Comparison of ENCODE assay signal across 8 cellular contexts in genomic region chr11:73308003-73308962, GRCh38. TPM values are rescaled to one million over a fixed set of nuclear protein-coding genes. Genes with fewer than 3 reads are reported as not detected.
A peak's percentile ranks its signal among the peaks of the same experiment; 100 is the strongest.
DNase-seq lines count a peak whose midpoint lies in the region; ATAC-seq and TF ChIP-seq lines count a peak whose summit lies in the region.

Gene ARHGEF17 (plus strand): TSS chr11:73308276. CDS start chr11:73308639, 363 bp downstream.

- POLR2A ChIA-PET in T-cell (lab: Charles Lee) = interaction anchor here (0.6 kb wide), 2 partner anchors 43 to 703 kb away, joined by 3 to 5 read pairs; no protein-coding TSS in a partner anchor

- H3K36me3 ChIP-seq in H7 (replicated peaks; ENCODE audit: control insufficient read depth, insufficient read depth, low read length) = peaks cover 2% of the 10 kb centered on the region; the same call in 1 of the 2 replicates

- CTCF ChIA-PET in T-cell (lab: Charles Lee) = interaction anchor here in 1 of 2 donors (1.0 kb wide), 1 partner anchor 27 kb away, joined by 4 read pairs; no protein-coding TSS in a partner anchor

- H3K9me3 ChIP-seq in iPS-18c (ENCODE audit: control insufficient read depth, insufficient read depth, low read length) = no peaks in the 10 kb centered on the region

- H3K4me3 ChIP-seq in H7 (ENCODE audit: insufficient read depth, low read depth, low read length) (peak within 1 kb of the TSS; percentile 82), cardiac fibroblast (replicated peaks in 1 of 2; ENCODE audit: low read depth in 2 of 2, low read length in 2 of 2) (peak within 1 kb of the TSS; percentile 67 to 71), iPS-18c (ENCODE audit: insufficient read depth, low read depth, low read length) (peak within 1 kb of the TSS; percentile 83), skeletal muscle cell (ENCODE audit: low read depth, low read length) (peak within 1 kb of the TSS; percentile 64)

- ATAC-seq in T-cell (replicated peaks in 1 of 4) (peak; percentile 26 to 47 (median 34)), GM18519 (IDR thresholded peaks at IDR 0.05; ENCODE audit: low FRiP score, unreplicated experiment) (no peak)

- H3K4me3 Mint-ChIP-seq in T-cell = peak within 1 kb of the TSS; percentile 87 to 97 (median 89)

- no peak within 1 kb of the TSS for H3K27ac Mint-ChIP-seq in T-cell

- H3K9me3 Mint-ChIP-seq in T-cell = no peaks in the 10 kb centered on the region

- H3K27me3 ChIP-seq in H7 (ENCODE audit: control insufficient read depth, insufficient read depth, low read length) = peaks cover 26% of the 10 kb centered on the region

- DNase-seq in GM03348 (ENCODE audit: low spot score) (peak; percentile 92), H7 (peak; percentile 95), M059J (ENCODE audit: low read depth) (peak; percentile 58), T-cell (peak in 24 of 34 experiments; percentile 6 to 46 (median 21)), cardiac fibroblast (ENCODE audit: low read depth in 2 of 2) (peak in 1 of 2 donors; percentile 87), skeletal muscle cell (ENCODE audit: low read depth) (no peak)

- H3K4me1 Mint-ChIP-seq in T-cell = peaks cover 9 to 13% (median 10%) of the 10 kb centered on the region in 3 donors

- no peak for TF ChIP-seq CTCF in cardiac fibroblast (IDR thresholded peaks at IDR 0.05; ENCODE audit: low read depth, low read length)

- H3K36me3 Mint-ChIP-seq in T-cell = no peaks in the 10 kb centered on the region

- peaks cover 20 to 21% of the 10 kb centered on the region in 2 donors for H3K27me3 Mint-ChIP-seq in T-cell

RNA-seq across cellular contexts. Expression of gene ARHGEF17, which starts in this region (rescaled TPM):
- total RNA-seq in H7 (2014; rRNA removed; shearing (Covaris generic)) = 3.3 and 6.6 TPM in 2 replicates
- total RNA-seq in M059J (2014; rRNA removed; shearing (Covaris generic)) = 6.0 and 17.5 TPM in 2 replicates
- total RNA-seq in T-cell = 1 to 10 TPM in 1 of 5 donors, under 1 TPM in 4; 0.23 to 1.0 (median 0.49) TPM
